8 cellular contexts compared by ENCODE assay signal in the genomic region with DNA sequence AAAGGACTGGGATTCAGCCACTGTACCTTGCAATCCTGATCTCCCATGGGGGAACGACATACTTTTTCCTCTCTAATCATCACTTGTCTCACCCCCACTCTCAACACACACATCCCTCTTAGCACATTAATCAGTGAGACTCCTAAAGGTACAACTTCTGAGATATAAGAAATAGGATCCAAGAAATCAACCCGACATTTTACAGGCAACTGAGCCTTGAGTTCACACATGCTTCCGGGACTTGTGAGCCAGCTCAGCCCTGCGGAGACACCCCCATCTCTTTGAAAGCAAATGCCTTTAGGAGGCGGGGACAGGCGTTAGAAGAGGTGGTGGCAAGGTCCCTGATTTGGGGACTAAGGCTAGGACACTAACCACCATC. TPM values are rescaled to one million over a fixed set of nuclear protein-coding genes. Genes with fewer than 3 reads are reported as not detected.
DNase-seq lines count a peak whose midpoint lies in the region; ATAC-seq, FAIRE-seq and TF ChIP-seq lines count a peak whose summit lies in the region.

No MANE protein-coding gene starts in this region.

- no peaks in the 10 kb centered on the region for H3K9me3 ChIP-seq in duodenal mucosa (ENCODE audit: control insufficient read depth in 1 of 2, low read length in 2 of 2)
- H3K9me3 ChIP-seq in neutrophil, result no peaks in the 10 kb centered on the region
- H3K9me3 ChIP-seq in aorta (ENCODE audit: control insufficient read depth, low read length), result no peaks in the 10 kb centered on the region

- intact Hi-C loops in aorta (cut with DNase I), result no loop called here

- H3K4me3 ChIP-seq in duodenal mucosa (ENCODE audit: low read depth in 1 of 2, low read length in 2 of 2) (peak overlapping the region; percentile 49 to 86), neutrophil (ENCODE audit: low read depth in 1 of 2, low read length in 1 of 2) (peak overlapping the region; percentile 61 to 92), aorta (ENCODE audit: low read length in 2 of 2) (no peak overlapping the region)

- ATAC-seq in aorta (ENCODE audit: low FRiP score), result no peak
- no peak for ATAC-seq in GM21423 (IDR thresholded peaks at IDR 0.05; ENCODE audit: unreplicated experiment)

- peak overlapping the region; percentile 21 to 31 for H3K9ac ChIP-seq in duodenal mucosa (ENCODE audit: low read depth in 1 of 2, low read length in 2 of 2)

- H3K4me1 ChIP-seq in duodenal mucosa (ENCODE audit: control insufficient read depth in 1 of 2, insufficient read depth in 2 of 2, low read length in 2 of 2), result peaks cover 8 to 15% of the 10 kb centered on the region in 2 donors
- H3K4me1 ChIP-seq in neutrophil (ENCODE audit: control insufficient read depth in 1 of 2, insufficient read depth in 1 of 2, low read depth in 1 of 2, low read length in 1 of 2), result peaks cover 10 to 17% of the 10 kb centered on the region in 2 experiments
- H3K4me1 ChIP-seq in aorta (ENCODE audit: control insufficient read depth in 1 of 2, insufficient read depth in 2 of 2, low read length in 2 of 2), result no peaks in the 10 kb centered on the region

- H3K27ac ChIP-seq in duodenal mucosa (ENCODE audit: low read depth, low read length), result no peak overlapping the region
- no peak overlapping the region for H3K27ac ChIP-seq in neutrophil
- no peak overlapping the region for H3K27ac ChIP-seq in aorta (ENCODE audit: low read depth in 1 of 2, low read length in 2 of 2)

- 16 to 18% methylated on average over 6 of the region's 6 CpGs for WGBS in aorta, 2 donors

- H3K27me3 ChIP-seq in duodenal mucosa (ENCODE audit: control insufficient read depth in 1 of 2, insufficient read depth in 2 of 2, low read length in 2 of 2) (peaks cover 0 to 10% of the 10 kb centered on the region in 2 donors), neutrophil (peaks cover 99% of the 10 kb centered on the region), aorta (ENCODE audit: control insufficient read depth in 1 of 2, insufficient read depth in 2 of 2, low read length in 1 of 2) (no peaks in the 10 kb centered on the region)

- TF ChIP-seq CTCF in neutrophil (IDR thresholded peaks at IDR 0.05), result no peak

- H3K36me3 ChIP-seq in duodenal mucosa (ENCODE audit: control insufficient read depth in 1 of 2, insufficient read depth in 2 of 2, low read length in 2 of 2), result no peaks in the 10 kb centered on the region
- H3K36me3 ChIP-seq in neutrophil, result no peaks in the 10 kb centered on the region
- H3K36me3 ChIP-seq in aorta (ENCODE audit: control insufficient read depth in 1 of 2, insufficient read depth in 2 of 2, low read length in 1 of 2), result no peaks in the 10 kb centered on the region

- FAIRE-seq in HTR-8/SVneo (lab: Jason Lieb, UNC), result no peak

- peak; percentile 70 for DNase-seq in DMS79 (lab: John Stamatoyannopoulos, UW)
- peak; percentile 80 for DNase-seq in HTR-8/SVneo (ENCODE audit: insufficient read length, low spot score)
- DNase-seq in activated CD4-positive, CD25-positive, alpha-beta regulatory T cell (lab: John Stamatoyannopoulos, UW), result peak in 3 of 4 experiments; percentile 17 to 20 (median 17)
- no peak for DNase-seq in aorta
- DNase-seq in globus pallidus (ENCODE audit: low spot score), result no peak

RNA-seq across cellular contexts. Expression of gene MAP3K9, which starts 1.3 kb away (rescaled TPM):
- 1 to 10 TPM in 1 of 2 donors, under 1 TPM in 1; 0.84 to 1.5 TPM for total RNA-seq in aorta
- polyA plus RNA-seq in aorta, result under 1 TPM; 0.20 to 0.63 TPM

Comparison
In these comparisons a context has a peak if more than half of its experiments do, and no peak if none do; other contexts are left out.
1. DNase-seq: peak in DMS79 (single experiment), HTR-8/SVneo (single experiment) and activated CD4-positive, CD25-positive, alpha-beta regulatory T cell (3 of 4); none in aorta (0 of 2) and globus pallidus (single experiment).
2. H3K4me3 ChIP-seq: peak in duodenal mucosa (2 of 2) and neutrophil (2 of 2); none in aorta (0 of 2).